ENCODE assay signal across 1 cellular context in the genomic region with DNA sequence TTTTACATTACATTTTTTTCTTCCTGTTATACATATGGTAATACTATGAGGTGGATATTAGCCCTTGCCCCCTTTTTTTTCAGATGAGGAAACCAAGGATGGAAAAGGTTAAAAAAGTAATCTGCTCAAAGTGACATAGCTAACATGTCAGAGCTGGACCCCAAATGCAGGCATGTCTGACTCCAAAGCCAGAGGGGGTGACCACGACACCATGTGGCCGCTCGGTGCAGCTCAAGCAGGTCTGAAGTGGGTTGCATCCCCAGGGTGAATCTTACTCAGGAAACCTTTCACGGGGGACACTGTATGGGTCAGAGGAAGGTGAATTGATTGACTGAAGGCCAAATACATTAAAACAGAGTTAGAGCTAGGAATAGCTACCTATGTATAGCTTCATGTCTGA.
TF ChIP-seq lines count a peak whose summit lies in the region.

No MANE protein-coding gene starts in this region.

TF ChIP-seq in IMR-90, 13 proteins besides CTCF, POLR2A, EP300 and RAD21 (continued from another document):
- TF ChIP-seq SMC3 (IDR thresholded peaks at IDR 0.05; ENCODE audit: low read depth, low read length) = no peak
- TF ChIP-seq BHLHE40 (IDR thresholded peaks at IDR 0.05; ENCODE audit: low read depth, low read length) = no peak
- TF ChIP-seq RCOR1 (IDR thresholded peaks at IDR 0.05; ENCODE audit: insufficient replicate concordance, low read length) = no peak
- TF ChIP-seq MAZ (IDR thresholded peaks at IDR 0.05; ENCODE audit: borderline replicate concordance, low read depth, low read length) = no peak
- TF ChIP-seq RFX5 (IDR thresholded peaks at IDR 0.05; ENCODE audit: low read depth, low read length) = no peak
- no peak for TF ChIP-seq MAFK (IDR thresholded peaks at IDR 0.05; ENCODE audit: low read depth, low read length)
- no peak for TF ChIP-seq CEBPB (IDR thresholded peaks at IDR 0.05; ENCODE audit: low read depth, low read length)
- no peak for TF ChIP-seq FOS (IDR thresholded peaks at IDR 0.05; ENCODE audit: low read depth, low read length)
